ENCODE assay signal across 8 cellular contexts in genomic region chr16:89217138-89217387, GRCh38.
A peak's percentile ranks its signal among the peaks of the same experiment; 100 is the strongest.
DNase-seq lines count a peak whose midpoint lies in the region; ATAC-seq lines count a peak whose summit lies in the region.

No MANE protein-coding gene starts in this region.

- H3K9me3 Mint-ChIP-seq in activated naive CD8-positive, alpha-beta T cell (ENCODE audit: low read depth): no peaks in the 10 kb centered on the region
- no peaks in the 10 kb centered on the region for H3K9me3 Mint-ChIP-seq in stimulated activated naive B cell treated with anti-CD40 and anti-IgM and Interleukin-4, amounts not matched to agents 10 μg/mL and 1 μg/mL and 100 μg/mL, for 72 hours

- no peak for ATAC-seq in stimulated activated naive B cell treated with anti-CD40 and anti-IgM and Interleukin-4, amounts not matched to agents 10 μg/mL and 1 μg/mL and 100 μg/mL, for 72 hours (replicated peaks)
- no peak for ATAC-seq in GM19035 (IDR thresholded peaks at IDR 0.05; ENCODE audit: unreplicated experiment)
- no peak for ATAC-seq in GM19395 (IDR thresholded peaks at IDR 0.05; ENCODE audit: unreplicated experiment)

- no peaks in the 10 kb centered on the region for H3K36me3 Mint-ChIP-seq in activated naive CD8-positive, alpha-beta T cell
- peaks cover 6 to 12% of the 10 kb centered on the region in 2 donors for H3K36me3 Mint-ChIP-seq in stimulated activated naive B cell treated with anti-CD40 and anti-IgM and Interleukin-4, amounts not matched to agents 10 μg/mL and 1 μg/mL and 100 μg/mL, for 72 hours

- no peaks in the 10 kb centered on the region for H3K9me3 ChIP-seq in HUES48 (ENCODE audit: control insufficient read depth, insufficient read depth, low read length)
- no peaks in the 10 kb centered on the region for H3K9me3 ChIP-seq in iPS-18c (ENCODE audit: control insufficient read depth, insufficient read depth, low read length)

- peak overlapping the region; percentile 94 for H3K9ac ChIP-seq in HUES48 (ENCODE audit: low read depth, low read length)

- peaks cover 19% of the 10 kb centered on the region for H3K4me1 Mint-ChIP-seq in activated naive CD8-positive, alpha-beta T cell (ENCODE audit: low read depth)
- peaks cover 16 to 28% of the 10 kb centered on the region in 2 donors for H3K4me1 Mint-ChIP-seq in stimulated activated naive B cell treated with anti-CD40 and anti-IgM and Interleukin-4, amounts not matched to agents 10 μg/mL and 1 μg/mL and 100 μg/mL, for 72 hours

- H3K4me3 Mint-ChIP-seq in activated naive CD8-positive, alpha-beta T cell: peak overlapping the region; percentile 84
- H3K4me3 Mint-ChIP-seq in stimulated activated naive B cell treated with anti-CD40 and anti-IgM and Interleukin-4, amounts not matched to agents 10 μg/mL and 1 μg/mL and 100 μg/mL, for 72 hours: peak overlapping the region; percentile 95

- H3K4me3 ChIP-seq in HUES48 (ENCODE audit: low read depth, low read length) (peak overlapping the region; percentile 98), iPS-18c (ENCODE audit: insufficient read depth, low read depth, low read length) (peak overlapping the region; percentile 99)

- no peaks in the 10 kb centered on the region for H3K27me3 Mint-ChIP-seq in activated naive CD8-positive, alpha-beta T cell
- no peaks in the 10 kb centered on the region for H3K27me3 Mint-ChIP-seq in stimulated activated naive B cell treated with anti-CD40 and anti-IgM and Interleukin-4, amounts not matched to agents 10 μg/mL and 1 μg/mL and 100 μg/mL, for 72 hours

- H3K27ac Mint-ChIP-seq in activated naive CD8-positive, alpha-beta T cell: peak overlapping the region; percentile 88
- H3K27ac Mint-ChIP-seq in stimulated activated naive B cell treated with anti-CD40 and anti-IgM and Interleukin-4, amounts not matched to agents 10 μg/mL and 1 μg/mL and 100 μg/mL, for 72 hours: peak overlapping the region; percentile 95

- DNase-seq in stimulated activated naive B cell treated with anti-CD40 and anti-IgM and Interleukin-4, amounts not matched to agents 10 μg/mL and 1 μg/mL and 100 μg/mL, for 72 hours: no peak
- DNase-seq in ACHN: no peak
- DNase-seq in globus pallidus (ENCODE audit: low spot score): no peak

- peaks cover 4% of the 10 kb centered on the region; the same call in 1 of the 2 replicates for H3K4me1 ChIP-seq in HUES48 (ENCODE audit: control insufficient read depth, insufficient read depth, low read length)

- in situ Hi-C loops in ACHN (cut with HindIII; ENCODE audit: low pct_ligation_motif_present, low pct_unique_long_range_greater_than_20kb, low sequenced_read_pairs): no loop called here

- H3K27me3 ChIP-seq in HUES48 (ENCODE audit: control insufficient read depth, insufficient read depth, low read length): no peaks in the 10 kb centered on the region

- H3K27ac ChIP-seq in HUES48 (ENCODE audit: low read depth, low read length): peak overlapping the region; percentile 92

- H3K36me3 ChIP-seq in HUES48 (ENCODE audit: control insufficient read depth, insufficient read depth, low read length): peaks cover 13% of the 10 kb centered on the region
